10 cellular contexts compared by ENCODE assay signal in genomic region chr2:85662899-85663683, GRCh38. TPM values are rescaled to one million over a fixed set of nuclear protein-coding genes. Genes with fewer than 3 reads are reported as not detected.
A peak's percentile ranks its signal among the peaks of the same experiment; 100 is the strongest.
DNase-seq lines count a peak whose midpoint lies in the region; ATAC-seq and TF ChIP-seq lines count a peak whose summit lies in the region.
"Had no signal": no experiment of that assay in that cellular context is flagged by ENCODE, and none has a peak within 500 bp of the region (broad histone marks: within the 10 kb centered on the region; RNA-seq: fewer than 3 reads in every experiment).

No MANE protein-coding gene starts in this region.

- H3K4me1 ChIP-seq in osteoblast (ENCODE audit: insufficient read depth, low read length) = peaks cover 19% of the 10 kb centered on the region

- H3K4me2 ChIP-seq in osteoblast (ENCODE audit: insufficient read depth, low read length) = no peak overlapping the region

- H4K20me1 ChIP-seq in osteoblast (ENCODE audit: insufficient read depth, low read length) = no peaks in the 10 kb centered on the region

- no peaks in the 10 kb centered on the region for H3K9me3 ChIP-seq in osteoblast (ENCODE audit: low read depth, low read length)

- POLR2A ChIA-PET in RWPE1 (lab: Yijun Ruan, JAX; ENCODE audit: low non-redundant PET) = no interaction called here

- CTCF ChIA-PET in RWPE1 (lab: Yijun Ruan, JAX) = interaction anchor here (0.7 kb wide), 1 partner anchor 94 kb away, joined by 3 read pairs; no protein-coding TSS in a partner anchor

- DNase-seq in ELF-1 (ENCODE audit: low read depth, low spot score) (peak; percentile 77), RWPE1 (ENCODE audit: low spot score) (peak; percentile 52), foreskin fibroblast (peak; percentile 91), osteoblast (ENCODE audit: insufficient read length, low spot score, missing footprints) (peak; percentile 99), NCI-H1436 (lab: John Stamatoyannopoulos, UW) (no peak), mesenteric fat pad (ENCODE audit: low spot score) (no peak)
- no peak for DNase-seq in stimulated activated naive CD4-positive, alpha-beta T cell (lab: John Stamatoyannopoulos, UW)
- DNase-seq: NCI-H510A had no signal

- ATAC-seq in HG03095 (IDR thresholded peaks at IDR 0.05; ENCODE audit: unreplicated experiment) = no peak

- no peak overlapping the region for H3K4me3 ChIP-seq in foreskin fibroblast (ENCODE audit: low read depth in 1 of 2, low read length in 2 of 2)
- H3K4me3 ChIP-seq in osteoblast (ENCODE audit: insufficient read depth, low read length) = no peak overlapping the region

- H3K36me3 ChIP-seq in osteoblast (ENCODE audit: insufficient read depth, low read length) = no peaks in the 10 kb centered on the region

- H3K27me3 ChIP-seq in osteoblast (ENCODE audit: insufficient read depth, low read length) = no peaks in the 10 kb centered on the region

- no peak for TF ChIP-seq CTCF in RWPE1 (conservative IDR thresholded peaks at IDR 0.05; ENCODE audit: low read depth)
- no peak for TF ChIP-seq CTCF in foreskin fibroblast (IDR thresholded peaks at IDR 0.05; ENCODE audit: low read depth, low read length)
- TF ChIP-seq CTCF in osteoblast (IDR thresholded peaks at IDR 0.05; ENCODE audit: extremely low read depth, low read depth, low read length) = no peak

- H2AFZ ChIP-seq in osteoblast (ENCODE audit: low read length) = no peak overlapping the region

- H3K79me2 ChIP-seq in osteoblast (ENCODE audit: insufficient read depth, low read length) = no peaks in the 10 kb centered on the region

- H3K27ac ChIP-seq in RWPE1 (peak overlapping the region; percentile 51), osteoblast (ENCODE audit: low read depth, low read length) (peak overlapping the region; percentile 35)
- H3K27ac ChIP-seq: VCaP had no signal

RNA-seq across cellular contexts. Expression of gene SFTPB, which starts 4.9 kb away (rescaled TPM):
- total RNA-seq in osteoblast (not detected in 2 replicates), mesenteric fat pad (not detected)

RNA-seq across cellular contexts. Expression of gene GNLY, which starts 31.1 kb away (rescaled TPM):
- total RNA-seq in osteoblast = not detected in 2 replicates
- total RNA-seq in mesenteric fat pad = 3.7 TPM

RNA-seq across cellular contexts. Expression of gene USP39, which starts 47.1 kb away (rescaled TPM):
- total RNA-seq in osteoblast (34.8 and 36.9 TPM in 2 replicates), mesenteric fat pad (37.1 TPM)

RNA-seq across cellular contexts. Expression of gene C2orf68, which starts 51.2 kb away (rescaled TPM):
- total RNA-seq in osteoblast (23.9 and 30.9 TPM in 2 replicates), mesenteric fat pad (26.3 TPM)

Comparison
In these comparisons a context has a peak if more than half of its experiments do, and no peak if none do; other contexts are left out.
1. DNase-seq: peak in ELF-1 (single experiment), RWPE1 (single experiment), foreskin fibroblast (2 of 2) and osteoblast (single experiment); none in NCI-H1436 (single experiment), mesenteric fat pad (single experiment) and stimulated activated naive CD4-positive, alpha-beta T cell (0 of 6).